ENCODE assay signal across 8 cellular contexts in genomic region chr21:6499128-6499823, GRCh38.
DNase-seq lines count a peak whose midpoint lies in the region; ATAC-seq and TF ChIP-seq lines count a peak whose summit lies in the region.
"Not testable (repeated sequence)": the region's sequence is repeated elsewhere in the genome, so short reads cannot be mapped to it uniquely, and the experiment has no call there.

No MANE protein-coding gene starts in this region.

- TF ChIP-seq POLR2A in body of pancreas (IDR thresholded peaks at IDR 0.05): not testable (repeated sequence)

- not testable (repeated sequence) for H3K9me3 ChIP-seq in body of pancreas, lower lobe of right lung

- 1% methylated on average over 26 of the region's 66 CpGs; no CpG with 5 or more reads in 1 of the 2 donors for WGBS in body of pancreas, 2 donors

- not testable (repeated sequence) for H3K4me1 ChIP-seq in body of pancreas, lower lobe of right lung

- TF ChIP-seq CTCF in CD14-positive monocyte (IDR thresholded peaks at IDR 0.05); body of pancreas (IDR thresholded peaks at IDR 0.05); lower lobe of right lung (IDR thresholded peaks at IDR 0.05): not testable (repeated sequence)

- not testable (repeated sequence) for H3K27me3 Mint-ChIP-seq in CD14-positive monocyte (ENCODE audit: low read depth in 3 of 3)

- H3K9me3 Mint-ChIP-seq in CD14-positive monocyte: not testable (repeated sequence)

- intact Hi-C loops in CD14-positive monocyte (cut with micrococcal nuclease); body of pancreas (cut with DNase I); lower lobe of right lung (cut with DNase I): not testable (repeated sequence)

- ATAC-seq in GM19395 (IDR thresholded peaks at IDR 0.05; ENCODE audit: unreplicated experiment) (peak; percentile 62), HG02642 (IDR thresholded peaks at IDR 0.05; ENCODE audit: poor library complexity, unreplicated experiment) (peak; percentile 89), HG03442 (IDR thresholded peaks at IDR 0.05; ENCODE audit: unreplicated experiment) (peak; percentile 64), body of pancreas (peak; percentile 98), lower lobe of right lung (peak; percentile 98 to 100)

- not testable (repeated sequence) for H3K4me3 ChIP-seq in body of pancreas, lower lobe of right lung

- H3K27ac Mint-ChIP-seq in CD14-positive monocyte: not testable (repeated sequence)

- peak; percentile 46 for DNase-seq in CD14-positive monocyte (ENCODE audit: low spot score)
- peak; percentile 49 to 55 for DNase-seq in activated CD4-positive, alpha-beta T cell treated with anti-CD3 and anti-CD28 coated beads, Interleukin-2, amount 50 U/mL, for 4 hours
- peak in 2 of 4 donors; percentile 66 to 80 for DNase-seq in body of pancreas
- not testable (repeated sequence) for DNase-seq in lower lobe of right lung
- peak; percentile 56 for DNase-seq in stimulated activated CD4-positive, alpha-beta T cell treated with anti-CD3 and anti-CD28 coated beads, Interleukin-4, amount 100 ng/mL, for 24 hours

- not testable (repeated sequence) for H3K27me3 ChIP-seq in body of pancreas; lower lobe of right lung (ENCODE audit: low read depth)

- H3K4me1 Mint-ChIP-seq in CD14-positive monocyte: not testable (repeated sequence)

- not testable (repeated sequence) for H3K36me3 Mint-ChIP-seq in CD14-positive monocyte

- not testable (repeated sequence) for H3K4me3 Mint-ChIP-seq in CD14-positive monocyte

- not testable (repeated sequence) for H3K36me3 ChIP-seq in body of pancreas (replicated peaks in 1 of 2; ENCODE audit: insufficient read depth in 1 of 2, low read depth in 2 of 2); lower lobe of right lung

- H3K27ac ChIP-seq in body of pancreas: peak overlapping the region in 1 of 4 donors; percentile 82
- not testable (repeated sequence) for H3K27ac ChIP-seq in lower lobe of right lung
